In the genomic region with DNA sequence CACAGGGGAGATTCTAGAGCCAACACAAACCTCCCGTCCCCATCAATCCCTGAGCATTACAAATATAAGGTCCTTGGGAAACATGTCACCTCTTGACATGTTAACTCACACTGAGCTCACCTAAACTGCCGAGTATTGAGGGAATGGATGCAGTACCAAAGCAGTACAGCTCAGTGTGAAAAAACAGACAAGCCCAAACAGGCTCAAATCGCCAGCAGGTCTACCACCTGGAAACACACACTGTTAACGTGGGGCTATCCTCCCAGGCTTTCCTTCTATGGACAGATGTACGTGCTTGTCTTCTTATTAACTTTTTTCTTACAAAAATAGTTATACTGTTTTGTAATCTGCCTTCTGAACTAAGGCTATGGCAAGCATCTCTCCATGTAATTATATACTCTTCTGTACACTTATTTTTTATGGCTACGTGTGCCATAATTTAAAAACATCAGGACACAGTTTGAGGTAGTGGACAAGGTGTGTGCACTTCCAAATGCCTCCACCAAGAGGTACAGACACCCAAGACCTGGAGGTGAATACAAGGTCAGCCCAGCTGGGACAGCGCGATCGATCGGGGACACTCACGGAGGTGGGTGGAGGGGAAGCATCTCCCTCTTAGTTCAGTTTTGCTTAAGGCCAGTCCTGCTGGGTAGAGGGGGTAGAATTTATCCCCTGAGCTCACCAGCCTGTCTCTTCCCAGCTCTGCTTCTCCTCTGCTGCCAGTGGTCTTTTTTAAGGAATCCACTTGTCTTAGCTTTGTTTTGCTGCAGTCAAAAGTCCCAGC, we compare ENCODE assay signal across 12 cellular contexts.
A peak's percentile ranks its signal among the peaks of the same experiment; 100 is the strongest.
DNase-seq lines count a peak whose midpoint lies in the region; ATAC-seq and TF ChIP-seq lines count a peak whose summit lies in the region.
"Had no signal": no experiment of that assay in that cellular context is flagged by ENCODE, and none has a peak within 500 bp of the region (broad histone marks: within the 10 kb centered on the region; RNA-seq: fewer than 3 reads in every experiment).

No MANE protein-coding gene starts in this region.

- no peaks in the 10 kb centered on the region for H3K27me3 Mint-ChIP-seq in activated T-helper 2 cell treated with anti-CD3 and anti-CD28 coated beads, Interferon-gamma antibody, Interleukin-2, Interleukin-4, amounts not matched to agents 10 μg/mL and 5 μg/mL and 100 μg/mL, durations not matched to agents 14 hours and 24 hours and 36 hours (ENCODE audit: low read depth)

- ATAC-seq in GM18519 (IDR thresholded peaks at IDR 0.05; ENCODE audit: low FRiP score, unreplicated experiment) (peak; percentile 40), GM21367 (IDR thresholded peaks at IDR 0.05; ENCODE audit: unreplicated experiment) (peak; percentile 60), HG03064 (IDR thresholded peaks at IDR 0.05; ENCODE audit: low read depth, unreplicated experiment) (peak; percentile 40), gastrocnemius medialis (no peak)
- ATAC-seq: psoas muscle had no signal

- H3K4me1 ChIP-seq in gastrocnemius medialis, result no peaks in the 10 kb centered on the region
- H3K4me1 ChIP-seq: psoas muscle had no signal

- TF ChIP-seq CTCF in gastrocnemius medialis (IDR thresholded peaks at IDR 0.05 in 4 of 5, conservative IDR thresholded peaks at IDR 0.05 in 1 of 5), result no peak

- H3K4me3 Mint-ChIP-seq in activated T-helper 2 cell treated with anti-CD3 and anti-CD28 coated beads, Interferon-gamma antibody, Interleukin-2, Interleukin-4, amounts not matched to agents 10 μg/mL and 5 μg/mL and 100 μg/mL, durations not matched to agents 14 hours and 24 hours and 36 hours (ENCODE audit: low read depth), result no peak overlapping the region

- no peaks in the 10 kb centered on the region for H3K9me3 Mint-ChIP-seq in activated T-helper 2 cell treated with anti-CD3 and anti-CD28 coated beads, Interferon-gamma antibody, Interleukin-2, Interleukin-4, amounts not matched to agents 10 μg/mL and 5 μg/mL and 100 μg/mL, durations not matched to agents 14 hours and 24 hours and 36 hours

- no peaks in the 10 kb centered on the region for H3K9me3 ChIP-seq in gastrocnemius medialis
- H3K9me3 ChIP-seq: psoas muscle had no signal

- H3K36me3 ChIP-seq in gastrocnemius medialis, result no peaks in the 10 kb centered on the region

- intact Hi-C loops in activated T-helper 2 cell treated with anti-CD3 and anti-CD28 coated beads, Interferon-gamma antibody, Interleukin-2, Interleukin-4, amounts not matched to agents 10 μg/mL and 5 μg/mL and 100 μg/mL, durations not matched to agents 14 hours and 24 hours and 36 hours (cut with micrococcal nuclease), result loop anchor here (5.0 to 10.0 kb wide), 2 partner anchors 52 to 380 kb away; a partner anchor contains a TSS
- intact Hi-C loops in gastrocnemius medialis (cut with DNase I; ENCODE audit: low total_unique reads), result no loop called here

- H3K27ac Mint-ChIP-seq in activated T-helper 2 cell treated with anti-CD3 and anti-CD28 coated beads, Interferon-gamma antibody, Interleukin-2, Interleukin-4, amounts not matched to agents 10 μg/mL and 5 μg/mL and 100 μg/mL, durations not matched to agents 14 hours and 24 hours and 36 hours, result peak overlapping the region; percentile 20

- no peaks in the 10 kb centered on the region for H3K27me3 ChIP-seq in gastrocnemius medialis

- no peak for TF ChIP-seq POLR2A in gastrocnemius medialis (IDR thresholded peaks at IDR 0.05)

- H3K27ac ChIP-seq in gastrocnemius medialis, result no peak overlapping the region
- H3K27ac ChIP-seq: epithelial cell of prostate, psoas muscle, VCaP had no signal

- H3K4me1 Mint-ChIP-seq in activated T-helper 2 cell treated with anti-CD3 and anti-CD28 coated beads, Interferon-gamma antibody, Interleukin-2, Interleukin-4, amounts not matched to agents 10 μg/mL and 5 μg/mL and 100 μg/mL, durations not matched to agents 14 hours and 24 hours and 36 hours (ENCODE audit: low read depth), result no peaks in the 10 kb centered on the region

- in situ Hi-C loops in gastrocnemius medialis (cut with MboI; ENCODE audit: low sequenced_read_pairs in 4 of 4), result no loop called here

- peaks cover 6% of the 10 kb centered on the region for H3K36me3 Mint-ChIP-seq in activated T-helper 2 cell treated with anti-CD3 and anti-CD28 coated beads, Interferon-gamma antibody, Interleukin-2, Interleukin-4, amounts not matched to agents 10 μg/mL and 5 μg/mL and 100 μg/mL, durations not matched to agents 14 hours and 24 hours and 36 hours (ENCODE audit: low read depth)

- no peak overlapping the region for H3K4me3 ChIP-seq in gastrocnemius medialis
- H3K4me3 ChIP-seq: psoas muscle had no signal

- no peak for DNase-seq in activated T-helper 2 cell treated with anti-CD3 and anti-CD28 coated beads, Interferon-gamma antibody, Interleukin-2, Interleukin-4, amounts not matched to agents 10 μg/mL and 5 μg/mL and 100 μg/mL, durations not matched to agents 14 hours and 24 hours and 36 hours (ENCODE audit: low spot score)
- no peak for DNase-seq in MV-4-11 (lab: John Stamatoyannopoulos, UW)
- DNase-seq in NCI-H2196 treated with DMSO at 0.1 percent for 48 hours (lab: John Stamatoyannopoulos, UW; ENCODE audit: unreplicated experiment), result no peak
- DNase-seq in gastrocnemius medialis, result no peak
- no peak for DNase-seq in central memory CD4-positive, alpha-beta T cell
- DNase-seq: DMS53, psoas muscle had no signal

Comparison
In these comparisons a context has a peak if more than half of its experiments do, and no peak if none do; other contexts are left out.
1. ATAC-seq: peak in GM18519 (single experiment), GM21367 (single experiment) and HG03064 (single experiment); none in gastrocnemius medialis (0 of 2).